18 cellular contexts compared by ENCODE assay signal in the genomic region with DNA sequence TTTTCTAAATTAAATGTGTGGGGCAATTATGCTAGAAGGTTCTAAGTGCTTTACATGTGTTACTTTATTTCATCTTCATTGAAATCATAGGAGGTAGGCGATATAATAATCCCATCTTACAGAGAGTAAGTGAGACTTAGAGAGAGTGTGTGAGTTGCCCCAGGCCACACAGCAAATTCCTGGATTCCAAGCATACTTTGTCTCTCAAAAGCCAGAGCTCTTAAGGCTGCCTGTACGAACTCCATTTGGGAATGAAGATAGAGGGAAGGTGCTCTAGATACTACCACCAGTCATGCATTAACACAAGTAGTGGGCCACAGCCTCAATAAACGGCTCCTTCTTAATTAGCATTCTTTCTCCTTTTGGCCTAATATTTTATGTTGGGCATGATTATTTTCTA.
A peak's percentile ranks its signal among the peaks of the same experiment; 100 is the strongest.
DNase-seq lines count a peak whose midpoint lies in the region; ATAC-seq, FAIRE-seq and TF ChIP-seq lines count a peak whose summit lies in the region.
"Had no signal": no experiment of that assay in that cellular context is flagged by ENCODE, and none has a peak within 500 bp of the region (broad histone marks: within the 10 kb centered on the region; RNA-seq: fewer than 3 reads in every experiment).

No MANE protein-coding gene starts in this region.

- CTCF ChIA-PET in H1 (lab: Charles Lee; ENCODE audit: partially characterized antibody), result interaction anchor here (1.2 to 2.4 kb wide), 2 partner anchors 9 to 141 kb away, joined by 3 to 4 read pairs; no protein-coding TSS in a partner anchor

- H3K4me1 ChIP-seq in H1 (replicated peaks in 1 of 4; ENCODE audit: control insufficient read depth in 3 of 4, insufficient read depth in 4 of 4, low read length in 3 of 4) (peaks cover 0 to 8% (median 4%) of the 10 kb centered on the region in 4 experiments; a peak in 4 of 7 replicates), trophoblast cell (ENCODE audit: control insufficient read depth in 1 of 2, insufficient read depth in 2 of 2, low read length in 2 of 2) (peaks cover 3 to 20% of the 10 kb centered on the region in 2 experiments), BE2C (no peaks in the 10 kb centered on the region; the same call in 1 of the 2 replicates), hepatocyte (ENCODE audit: insufficient read depth) (no peaks in the 10 kb centered on the region)

- no peak for TF ChIP-seq RAD21 in H1 (IDR thresholded peaks at IDR 0.05 in 1 of 2, conservative IDR thresholded peaks at IDR 0.05 in 1 of 2; ENCODE audit: low read depth in 2 of 2, low read length in 2 of 2)

- 71% methylated on average over 3 of the region's 3 CpGs; no CpG with 5 or more reads in 1 of the 2 experiments for WGBS in H1 (ENCODE audit: extremely low coverage in 1 of 2, insufficient coverage in 1 of 2, insufficient read length in 1 of 2, insufficient replicate concordance in 2 of 2, low coverage in 1 of 2, low lambda C conversion rate in 2 of 2, missing lambda C conversion rate in 1 of 2), 2 experiments
- no CpG with 5 or more reads among the region's 3 CpGs for whole genome bisulfite sequencing in trophoblast cell (ENCODE audit: extremely low coverage, insufficient coverage, insufficient read length)
- 64% methylated on average over 3 of the region's 3 CpGs for WGBS in hepatocyte (ENCODE audit: low lambda C conversion rate, missing lambda C conversion rate)

- H3K79me2 ChIP-seq in H1 (ENCODE audit: control insufficient read depth in 1 of 2, insufficient read depth in 2 of 2, low read length in 2 of 2) (no peaks in the 10 kb centered on the region), trophoblast cell (ENCODE audit: control insufficient read depth, insufficient read depth, low read length, poor library complexity) (no peaks in the 10 kb centered on the region), hepatocyte (peaks cover 19% of the 10 kb centered on the region)

- no peak for FAIRE-seq in HTR-8/SVneo (lab: Jason Lieb, UNC)
- FAIRE-seq in H1 (lab: Jason Lieb, UNC), result no peak
- FAIRE-seq: GM19239 had no signal

- TF ChIP-seq POLR2A in H1 (IDR thresholded peaks at IDR 0.05; ENCODE audit: control extremely low read depth in 1 of 2, low read depth in 2 of 2, low read length in 2 of 2), result no peak

- H3K9ac ChIP-seq in H1 (replicated peaks in 1 of 4; ENCODE audit: extremely low read depth in 1 of 4, low read depth in 3 of 4, low read length in 3 of 4) (no peak overlapping the region), trophoblast cell (ENCODE audit: low read length) (no peak overlapping the region)

- H4K20me1 ChIP-seq in H1 (replicated peaks in 1 of 2; ENCODE audit: control insufficient read depth in 1 of 2, insufficient read depth in 2 of 2, low read length in 2 of 2), result peaks cover 0 to 1% of the 10 kb centered on the region in 2 experiments
- H4K20me1 ChIP-seq in hepatocyte (ENCODE audit: insufficient read depth, poor library complexity, severe bottlenecking), result no peaks in the 10 kb centered on the region

- H2BK20ac ChIP-seq in H1 (ENCODE audit: low read length), result no peak overlapping the region

- H2BK12ac ChIP-seq in H1 (ENCODE audit: low read depth, low read length), result no peak overlapping the region
- H2BK12ac ChIP-seq in trophoblast cell (ENCODE audit: low read length), result no peak overlapping the region

- ATAC-seq in left colon, result no peak
- ATAC-seq: T-helper 17 cell had no signal

- POLR2A ChIA-PET in H1 (lab: Charles Lee; ENCODE audit: partially characterized antibody), result interaction anchor here (1.6 kb wide), 1 partner anchor 12 kb away, joined by 3 read pairs; no protein-coding TSS in a partner anchor

- H2BK5ac ChIP-seq in H1 (ENCODE audit: low read depth, low read length) (no peak overlapping the region), trophoblast cell (ENCODE audit: low read depth, low read length, poor library complexity) (peak overlapping the region; percentile 57)

- TF ChIP-seq EP300 in H1 (IDR thresholded peaks at IDR 0.05; ENCODE audit: borderline replicate concordance in 1 of 2, low read depth in 2 of 2, low read length in 2 of 2), result no peak

- no peak overlapping the region for H4K12ac ChIP-seq in trophoblast cell (ENCODE audit: low read depth, low read length)

- H2BK120ac ChIP-seq in H1 (replicated peaks; ENCODE audit: low read depth, low read length), result no peak overlapping the region
- no peak overlapping the region for H2BK120ac ChIP-seq in trophoblast cell (ENCODE audit: insufficient read depth, low read length, poor library complexity)

- H4K8ac ChIP-seq in H1 (ENCODE audit: extremely low read depth, insufficient read depth, low read length) (no peak overlapping the region), trophoblast cell (ENCODE audit: low read depth, low read length) (no peak overlapping the region)

- H3K36me3 ChIP-seq in H1 (ENCODE audit: control insufficient read depth in 2 of 4, insufficient read depth in 4 of 4, low read length in 3 of 4) (no peaks in the 10 kb centered on the region), trophoblast cell (ENCODE audit: control insufficient read depth in 1 of 2, insufficient read depth in 2 of 2, low read length in 2 of 2) (peaks cover 2 to 10% of the 10 kb centered on the region in 2 experiments), BE2C (no peaks in the 10 kb centered on the region), hepatocyte (replicated peaks; ENCODE audit: insufficient read depth, low read depth) (no peaks in the 10 kb centered on the region)

- H3K4me2 ChIP-seq in H1 (ENCODE audit: insufficient read depth in 1 of 2, low read depth in 2 of 2, low read length in 2 of 2) (no peak overlapping the region), trophoblast cell (ENCODE audit: low read length) (no peak overlapping the region), hepatocyte (no peak overlapping the region)
- H3K4me2 ChIP-seq: PC-9 had no signal

- no peaks in the 10 kb centered on the region for H3K9me3 ChIP-seq in H1 (ENCODE audit: insufficient read depth in 2 of 2, low read depth in 1 of 2, low read length in 1 of 2)
- H3K9me3 ChIP-seq in trophoblast cell (ENCODE audit: insufficient read depth, low read depth, low read length), result peaks cover 2% of the 10 kb centered on the region
- H3K9me3 ChIP-seq in BE2C, result no peaks in the 10 kb centered on the region
- no peaks in the 10 kb centered on the region for H3K9me3 ChIP-seq in hepatocyte (ENCODE audit: low read depth)

- H2AK5ac ChIP-seq in H1 (ENCODE audit: low read depth, low read length) (no peak overlapping the region), trophoblast cell (ENCODE audit: low read length) (no peak overlapping the region)

- H3K4ac ChIP-seq in H1 (replicated peaks; ENCODE audit: insufficient read length, low read depth, low read length) (no peak overlapping the region), trophoblast cell (ENCODE audit: low read depth, low read length) (no peak overlapping the region)

- no peaks in the 10 kb centered on the region for H3K9me2 ChIP-seq in hepatocyte (replicated peaks; ENCODE audit: insufficient read depth)

- no peaks in the 10 kb centered on the region for H3K79me1 ChIP-seq in H1 (ENCODE audit: low read depth, low read length)
- H3K79me1 ChIP-seq in trophoblast cell (ENCODE audit: low read length), result peaks cover 3% of the 10 kb centered on the region

- no peak overlapping the region for H2BK15ac ChIP-seq in H1 (ENCODE audit: low read length)

- TF ChIP-seq CTCF in H1 (IDR thresholded peaks at IDR 0.05; ENCODE audit: control extremely low read depth in 1 of 3, insufficient read depth in 1 of 3, low read depth in 1 of 3, low read length in 3 of 3) (no peak), BE2C (IDR thresholded peaks at IDR 0.05; ENCODE audit: low read depth, low read length) (no peak), hepatocyte (IDR thresholded peaks at IDR 0.05; ENCODE audit: poor library complexity) (no peak)

- no peak overlapping the region for H4K5ac ChIP-seq in H1 (ENCODE audit: insufficient read length, low read depth, low read length)

- H2AFZ ChIP-seq in H1 (ENCODE audit: low read length) (no peak overlapping the region), trophoblast cell (ENCODE audit: insufficient read depth, low read length, poor library complexity) (no peak overlapping the region), hepatocyte (no peak overlapping the region)
- H2AFZ ChIP-seq: PC-9 had no signal

- H3K18ac ChIP-seq in H1 (ENCODE audit: extremely low read depth, low read length) (no peak overlapping the region), trophoblast cell (ENCODE audit: low read length) (no peak overlapping the region)

- H3K23ac ChIP-seq in H1 (ENCODE audit: insufficient read length) (no peak overlapping the region), trophoblast cell (ENCODE audit: low read length) (no peak overlapping the region)

- no peaks in the 10 kb centered on the region for H3K23me2 ChIP-seq in H1 (ENCODE audit: low read depth, low read length)

- H4K91ac ChIP-seq in H1 (replicated peaks; ENCODE audit: insufficient read length, low read length), result no peak overlapping the region
- no peak overlapping the region for H4K91ac ChIP-seq in trophoblast cell (ENCODE audit: low read depth, low read length)

- no peak overlapping the region for H3K4me3 ChIP-seq in H1 (ENCODE audit: extremely low read depth in 1 of 4, insufficient read depth in 2 of 4, low read depth in 3 of 4, low read length in 4 of 4)
- H3K4me3 ChIP-seq in trophoblast cell (ENCODE audit: low read depth, low read length), result no peak overlapping the region
- no peak overlapping the region for H3K4me3 ChIP-seq in BE2C (ENCODE audit: low read depth, low read length)
- H3K4me3 ChIP-seq in hepatocyte, result no peak overlapping the region
- H3K4me3 ChIP-seq: PC-9 had no signal

- H3K27me3 ChIP-seq in H1 (replicated peaks in 1 of 4; ENCODE audit: control insufficient read depth in 3 of 4, extremely low read depth in 1 of 4, insufficient read depth in 3 of 4, low read length in 3 of 4) (no peaks in the 10 kb centered on the region; a peak in 1 of 7 replicates), trophoblast cell (ENCODE audit: insufficient read depth, low read length) (no peaks in the 10 kb centered on the region), BE2C (no peaks in the 10 kb centered on the region), hepatocyte (no peaks in the 10 kb centered on the region)

- H3K56ac ChIP-seq in H1 (replicated peaks; ENCODE audit: insufficient read length, low read depth, low read length), result no peak overlapping the region

- H3K27ac ChIP-seq in H1 (ENCODE audit: low read depth, low read length) (no peak overlapping the region), trophoblast cell (ENCODE audit: low read depth, low read length) (peak overlapping the region; percentile 50), hepatocyte (no peak overlapping the region)
- H3K27ac ChIP-seq: PC-9 had no signal

- peak; percentile 68 for DNase-seq in EL
- peak; percentile 17 for DNase-seq in HTR-8/SVneo (ENCODE audit: insufficient read length, low spot score)
- no peak for DNase-seq in H1 (ENCODE audit: low read depth in 1 of 2, low spot score in 2 of 2)
- DNase-seq in trophoblast cell, result peak; percentile 48 to 81
- DNase-seq in left colon, result no peak
- DNase-seq in BE2C, result no peak
- DNase-seq in hepatocyte (ENCODE audit: low spot score), result no peak
- DNase-seq in germinal center (ENCODE audit: low spot score), result no peak
- DNase-seq: DMS79 treated with DMSO at 0.1 percent for 48 hours, GDM1, KG1, NCI-H1105 treated with DMSO at 0.1 percent for 48 hours, NCI-H1694, NCI-H2227 treated with DMSO at 0.1 percent for 48 hours, NCI-H524 treated with DMSO at 0.1 percent for 48 hours, PC-9, T-helper 17 cell had no signal

- intact Hi-C loops in left colon (cut with DNase I, micrococcal nuclease), result no loop called here

- H3K14ac ChIP-seq in H1 (ENCODE audit: insufficient read length), result no peak overlapping the region
- H3K14ac ChIP-seq in trophoblast cell (ENCODE audit: low read length), result no peak overlapping the region

Comparison
In these comparisons a context has a peak if more than half of its experiments do, and no peak if none do; other contexts are left out.
1. DNase-seq: peak in EL (single experiment), HTR-8/SVneo (single experiment) and trophoblast cell (2 of 2); none in H1 (0 of 2), left colon (0 of 2), BE2C (single experiment), hepatocyte (single experiment) and germinal center (single experiment).